ENCODE assay signal across 28 cellular contexts in genomic region chr1:201625711-201626300, GRCh38.
DNase-seq lines count a peak whose midpoint lies in the region; ATAC-seq, FAIRE-seq and TF ChIP-seq lines count a peak whose summit lies in the region.
"Had no signal": no experiment of that assay in that cellular context is flagged by ENCODE, and none has a peak within 500 bp of the region (broad histone marks: within the 10 kb centered on the region; RNA-seq: fewer than 3 reads in every experiment).

No MANE protein-coding gene starts in this region.

- TF ChIP-seq RAD21 in A549 (conservative IDR thresholded peaks at IDR 0.05 in 1 of 2, IDR thresholded peaks at IDR 0.05 in 1 of 2) = no peak
- no peak for TF ChIP-seq RAD21 in IMR-90 (IDR thresholded peaks at IDR 0.05; ENCODE audit: low read length)

- no peak overlapping the region for H3K4me3 Mint-ChIP-seq in progenitor cell of endocrine pancreas (ENCODE audit: low read depth)
- H3K4me3 Mint-ChIP-seq: activated B cell treated with CpG ODN at 0.5 μM for 24 hours; activated T-helper 17 cell treated with anti-CD3 and anti-CD28 coated beads, Interleukin-2, amount 50 U/mL, for 72 hours; central memory CD8-positive, alpha-beta T cell; mesothelial cell of epicardium; naive thymus-derived CD8-positive, alpha-beta T cell; stimulated activated naive CD8-positive, alpha-beta T cell treated with anti-CD3 and anti-CD28 coated beads, Interleukin-15, amount 100 ng/mL, for 72 hours had no signal

- peak overlapping the region; percentile 95 for H2BK120ac ChIP-seq in IMR-90 (ENCODE audit: low read depth, low read length)

- TF ChIP-seq EP300 in A549 (IDR thresholded peaks at IDR 0.05) = no peak

- H3K9me3 ChIP-seq in A549 = no peaks in the 10 kb centered on the region
- H3K9me3 ChIP-seq in IMR-90 (ENCODE audit: control insufficient read depth, insufficient read depth, low read length) = no peaks in the 10 kb centered on the region
- H3K9me3 ChIP-seq in osteoblast (ENCODE audit: low read depth, low read length) = no peaks in the 10 kb centered on the region
- H3K9me3 ChIP-seq: heart right ventricle, right lobe of liver had no signal

- no peak for TF ChIP-seq CTCF in A549 (IDR thresholded peaks at IDR 0.05)
- TF ChIP-seq CTCF in IMR-90 (conservative IDR thresholded peaks at IDR 0.05; ENCODE audit: low read depth, low read length) = no peak
- no peak for TF ChIP-seq CTCF in brain microvascular endothelial cell (IDR thresholded peaks at IDR 0.05; ENCODE audit: low read depth, low read length, missing control alignments)
- TF ChIP-seq CTCF in osteoblast (IDR thresholded peaks at IDR 0.05; ENCODE audit: extremely low read depth, low read depth, low read length) = no peak
- TF ChIP-seq CTCF in progenitor cell of endocrine pancreas (IDR thresholded peaks at IDR 0.05; ENCODE audit: unreplicated experiment) = no peak

- DNase-seq in A549 (ENCODE audit: low read depth in 1 of 2, low spot score in 1 of 2) = no peak
- DNase-seq in IMR-90 = no peak
- DNase-seq in brain microvascular endothelial cell = no peak
- DNase-seq in osteoblast (ENCODE audit: insufficient read length, low spot score, missing footprints) = peak; percentile 75
- no peak for DNase-seq in progenitor cell of endocrine pancreas (ENCODE audit: low spot score, unreplicated experiment)
- DNase-seq in Ammon's horn (ENCODE audit: low spot score) = no peak
- no peak for DNase-seq in SHP77 treated with DMSO at 0.1 percent for 48 hours (lab: John Stamatoyannopoulos, UW)
- DNase-seq: activated B cell treated with CpG ODN at 0.5 μM for 24 hours; DND-41; heart right ventricle; naive thymus-derived CD8-positive, alpha-beta T cell; NCI-H1092; NCI-H187 treated with DMSO at 0.1 percent for 48 hours; NCI-H2227 treated with DMSO at 0.1 percent for 48 hours; NCI-H748 treated with DMSO at 0.1 percent for 48 hours; right lobe of liver; stimulated activated naive CD8-positive, alpha-beta T cell treated with anti-CD3 and anti-CD28 coated beads, Interleukin-15, amount 100 ng/mL, for 72 hours; SW 1271; trophoblast cell had no signal

- H2AFZ ChIP-seq in IMR-90 (replicated peaks; ENCODE audit: low read length, poor library complexity) (no peak overlapping the region), osteoblast (ENCODE audit: low read length) (no peak overlapping the region)
- H2AFZ ChIP-seq: parathyroid adenoma had no signal

- H4K20me1 ChIP-seq in IMR-90 (ENCODE audit: insufficient read depth, low read length) = peaks cover 4% of the 10 kb centered on the region; the same call in 1 of the 2 replicates
- H4K20me1 ChIP-seq in osteoblast (ENCODE audit: insufficient read depth, low read length) = no peaks in the 10 kb centered on the region

- H3K9me3 Mint-ChIP-seq in progenitor cell of endocrine pancreas (ENCODE audit: low read depth) = no peaks in the 10 kb centered on the region
- H3K9me3 Mint-ChIP-seq: activated B cell treated with CpG ODN at 0.5 μM for 24 hours; activated naive CD4-positive, alpha-beta T cell treated with anti-CD3 and anti-CD28 coated beads, Interleukin-2, amount 50 U/mL, for 72 hours; activated T-helper 17 cell treated with anti-CD3 and anti-CD28 coated beads, Interleukin-2, amount 50 U/mL, for 72 hours; central memory CD8-positive, alpha-beta T cell; mesothelial cell of epicardium; naive thymus-derived CD8-positive, alpha-beta T cell; stimulated activated naive CD8-positive, alpha-beta T cell treated with anti-CD3 and anti-CD28 coated beads, Interleukin-15, amount 100 ng/mL, for 72 hours had no signal

- no peaks in the 10 kb centered on the region for H3K27me3 ChIP-seq in IMR-90 (ENCODE audit: control insufficient read depth, insufficient read depth, low read length)
- H3K27me3 ChIP-seq in brain microvascular endothelial cell (replicated peaks) = no peaks in the 10 kb centered on the region
- H3K27me3 ChIP-seq in osteoblast (ENCODE audit: insufficient read depth, low read length) = no peaks in the 10 kb centered on the region
- H3K27me3 ChIP-seq: heart right ventricle, right lobe of liver had no signal

- peak overlapping the region; percentile 31; the same call in 1 of the 2 replicates for H4K5ac ChIP-seq in IMR-90 (ENCODE audit: low read depth, low read length)

- peaks cover 48% of the 10 kb centered on the region for H3K79me2 ChIP-seq in osteoblast (ENCODE audit: insufficient read depth, low read length)
- H3K79me2 ChIP-seq: parathyroid adenoma had no signal

- POLR2A ChIA-PET in A549 (lab: Yijun Ruan, JAX) = interaction anchor here (1.5 to 2.1 kb wide), 3 partner anchors 23 to 28 kb away, joined by 4 to 6 read pairs (median 4); no protein-coding TSS in a partner anchor
- POLR2A ChIA-PET in IMR-90 (lab: Charles Lee; ENCODE audit: unreplicated experiment) = interaction anchor here (0.7 kb wide), 1 partner anchor 22 kb away, joined by 4 read pairs; no protein-coding TSS in a partner anchor

- 94% methylated on average over 4 of the region's 4 CpGs for WGBS in A549 (ENCODE audit: missing lambda C conversion rate)
- no CpG with 5 or more reads among the region's 4 CpGs for WGBS in IMR-90 (ENCODE audit: extremely low coverage in 2 of 2, insufficient read length in 1 of 2), 2 experiments

- CTCF ChIA-PET in A549 (lab: Yijun Ruan, JAX) (interaction anchor here (0.8 to 5.4 kb wide), 13 partner anchors 10 to 170 kb away, joined by 3 to 41 read pairs (median 4); no protein-coding TSS in a partner anchor), IMR-90 (lab: Yijun Ruan, JAX) (interaction anchor here (0.6 to 1.2 kb wide), 2 partner anchors 64 to 66 kb away, joined by 3 to 7 read pairs; no protein-coding TSS in a partner anchor)

- H3K4me3 ChIP-seq in A549 = no peak overlapping the region
- no peak overlapping the region for H3K4me3 ChIP-seq in IMR-90 (ENCODE audit: insufficient read depth, low read depth, low read length)
- H3K4me3 ChIP-seq in brain microvascular endothelial cell (ENCODE audit: low read depth, low read length) = no peak overlapping the region
- no peak overlapping the region for H3K4me3 ChIP-seq in osteoblast (ENCODE audit: insufficient read depth, low read length)
- H3K4me3 ChIP-seq: heart right ventricle, right lobe of liver had no signal

- peak overlapping the region; percentile 50 for H3K18ac ChIP-seq in IMR-90 (ENCODE audit: low read depth, low read length)

- H2BK15ac ChIP-seq in IMR-90 (ENCODE audit: low read depth, low read length) = peak overlapping the region; percentile 89; the same call in 2 of the 3 replicates

- peak overlapping the region; percentile 47; the same call in 2 of the 3 replicates for H3K4me2 ChIP-seq in A549
- no peak overlapping the region; the same call in 1 of the 2 replicates for H3K4me2 ChIP-seq in IMR-90 (ENCODE audit: low read depth, low read length)
- H3K4me2 ChIP-seq in osteoblast (ENCODE audit: insufficient read depth, low read length) = peak overlapping the region; percentile 1

- no peak overlapping the region for H2AK9ac ChIP-seq in IMR-90 (replicated peaks; ENCODE audit: low read depth, low read length, poor library complexity)

- peak overlapping the region; percentile 97 for H3K4ac ChIP-seq in IMR-90 (ENCODE audit: low read depth, low read length)

- H3K4me1 Mint-ChIP-seq in progenitor cell of endocrine pancreas (ENCODE audit: low read depth) = no peaks in the 10 kb centered on the region
- H3K4me1 Mint-ChIP-seq: activated B cell treated with CpG ODN at 0.5 μM for 24 hours; activated T-helper 17 cell treated with anti-CD3 and anti-CD28 coated beads, Interleukin-2, amount 50 U/mL, for 72 hours; central memory CD8-positive, alpha-beta T cell; naive thymus-derived CD8-positive, alpha-beta T cell; stimulated activated naive CD8-positive, alpha-beta T cell treated with anti-CD3 and anti-CD28 coated beads, Interleukin-15, amount 100 ng/mL, for 72 hours had no signal

- no TSS peak for BruUV-seq in IMR-90 (replicated peaks; lab: Mats Ljungman, UMichigan)

- H3K36me3 Mint-ChIP-seq in progenitor cell of endocrine pancreas (ENCODE audit: insufficient read depth) = no peaks in the 10 kb centered on the region
- H3K36me3 Mint-ChIP-seq: activated naive CD4-positive, alpha-beta T cell treated with anti-CD3 and anti-CD28 coated beads, Interleukin-2, amount 50 U/mL, for 72 hours; naive thymus-derived CD8-positive, alpha-beta T cell had no signal

- H4K8ac ChIP-seq in IMR-90 (ENCODE audit: low read depth in 2 of 2, low read length in 2 of 2) = peak overlapping the region; percentile 67 to 89

- peak overlapping the region; percentile 96 for H3K14ac ChIP-seq in IMR-90 (replicated peaks; ENCODE audit: low read depth, low read length)

- H2AK5ac ChIP-seq in IMR-90 (ENCODE audit: low read depth, low read length) = peak overlapping the region; percentile 96

- no peak overlapping the region for H3K27ac Mint-ChIP-seq in progenitor cell of endocrine pancreas
- H3K27ac Mint-ChIP-seq: activated B cell treated with CpG ODN at 0.5 μM for 24 hours; activated T-helper 17 cell treated with anti-CD3 and anti-CD28 coated beads, Interleukin-2, amount 50 U/mL, for 72 hours; mesothelial cell of epicardium; naive thymus-derived CD8-positive, alpha-beta T cell had no signal

- peak overlapping the region; percentile 60 for H3K56ac ChIP-seq in IMR-90 (ENCODE audit: extremely low read depth, insufficient read depth, low read length)

- intact Hi-C loops in IMR-90 (cut with micrococcal nuclease) = loop anchor here (1.0 kb wide), 3 partner anchors 21 to 67 kb away; no protein-coding TSS in a partner anchor

- peak overlapping the region; percentile 96 for H2BK20ac ChIP-seq in IMR-90 (ENCODE audit: low read depth, low read length)

- H3K36me3 ChIP-seq in IMR-90 (ENCODE audit: control insufficient read depth, insufficient read depth, low read length) = peaks cover 18% of the 10 kb centered on the region
- peaks cover 17% of the 10 kb centered on the region for H3K36me3 ChIP-seq in brain microvascular endothelial cell (replicated peaks)
- peaks cover 48% of the 10 kb centered on the region for H3K36me3 ChIP-seq in osteoblast (ENCODE audit: insufficient read depth, low read length)
- H3K36me3 ChIP-seq: right lobe of liver had no signal

- H4K91ac ChIP-seq in IMR-90 (ENCODE audit: insufficient read depth, low read depth, low read length) = peak overlapping the region; percentile 97

- peaks cover 33 to 69% of the 10 kb centered on the region in 2 experiments for H3K79me1 ChIP-seq in IMR-90 (ENCODE audit: low read depth in 1 of 2, low read length in 2 of 2)

- H3K27ac ChIP-seq in A549 = peak overlapping the region; percentile 72 to 79; a peak in 5 of 6 replicates
- H3K27ac ChIP-seq in IMR-90 (ENCODE audit: insufficient read depth, low read length) = peak overlapping the region; percentile 84
- peak overlapping the region; percentile 73 for H3K27ac ChIP-seq in brain microvascular endothelial cell
- H3K27ac ChIP-seq in osteoblast (ENCODE audit: low read depth, low read length) = peak overlapping the region; percentile 86
- H3K27ac ChIP-seq: HL-60, parathyroid adenoma, right lobe of liver had no signal

- peaks cover 35% of the 10 kb centered on the region for H3K9me1 ChIP-seq in IMR-90 (ENCODE audit: insufficient read depth, low read length)

- no peak for TF ChIP-seq POLR2A in A549 (IDR thresholded peaks at IDR 0.05; ENCODE audit: low read length)
- no peak for TF ChIP-seq POLR2A in IMR-90 (IDR thresholded peaks at IDR 0.05; ENCODE audit: low read depth, low read length)

- H3K23ac ChIP-seq in IMR-90 (ENCODE audit: low read depth, low read length) = peak overlapping the region; percentile 90

- ATAC-seq in A549 (no peak), IMR-90 (ENCODE audit: low read depth) (0 out of 2 replicates have a peak, but pooled peaks have one; percentile 8), HG03460 (IDR thresholded peaks at IDR 0.05; ENCODE audit: unreplicated experiment) (no peak)
- ATAC-seq: activated naive CD4-positive, alpha-beta T cell treated with anti-CD3 and anti-CD28 coated beads, Interleukin-2, amount 50 U/mL, for 72 hours; activated T-helper 17 cell treated with anti-CD3 and anti-CD28 coated beads, Interleukin-2, amount 50 U/mL, for 72 hours; left lobe of liver; naive thymus-derived CD8-positive, alpha-beta T cell; right lobe of liver; stimulated activated naive CD8-positive, alpha-beta T cell treated with anti-CD3 and anti-CD28 coated beads, Interleukin-15, amount 100 ng/mL, for 72 hours had no signal

- peaks cover 34% of the 10 kb centered on the region for H3K4me1 ChIP-seq in A549
- H3K4me1 ChIP-seq in IMR-90 (ENCODE audit: control insufficient read depth, insufficient read depth, low read length) = peaks cover 19% of the 10 kb centered on the region
- peaks cover 37% of the 10 kb centered on the region for H3K4me1 ChIP-seq in osteoblast (ENCODE audit: insufficient read depth, low read length)
- H3K4me1 ChIP-seq: parathyroid adenoma, right lobe of liver had no signal

- in situ Hi-C loops in IMR-90 (cut with MboI; ENCODE audit: low sequenced_read_pairs) (loop anchor here (10.0 kb wide), 1 partner anchor 61 kb away; no protein-coding TSS in a partner anchor), brain microvascular endothelial cell (cut with HindIII; ENCODE audit: low pct_ligation_motif_present, low sequenced_read_pairs) (no loop called here)

- H2BK5ac ChIP-seq in IMR-90 (ENCODE audit: low read depth, low read length, poor library complexity, severe bottlenecking) = peak overlapping the region; percentile 52

- H3K9ac ChIP-seq in IMR-90 (ENCODE audit: low read depth, low read length) = no peak overlapping the region
- H3K9ac ChIP-seq: parathyroid adenoma had no signal

- dilution Hi-C loops in IMR-90 (cut with HindIII; ENCODE audit: low sequenced_read_pairs, unreplicated experiment) = no loop called here

- H3K27me3 Mint-ChIP-seq in progenitor cell of endocrine pancreas = no peaks in the 10 kb centered on the region
- H3K27me3 Mint-ChIP-seq: activated B cell treated with CpG ODN at 0.5 μM for 24 hours; activated T-helper 17 cell treated with anti-CD3 and anti-CD28 coated beads, Interleukin-2, amount 50 U/mL, for 72 hours; central memory CD8-positive, alpha-beta T cell; naive thymus-derived CD8-positive, alpha-beta T cell; stimulated activated naive CD8-positive, alpha-beta T cell treated with anti-CD3 and anti-CD28 coated beads, Interleukin-15, amount 100 ng/mL, for 72 hours had no signal

- no peak for FAIRE-seq in A549 (lab: Jason Lieb, UNC)
- FAIRE-seq: A204.1 had no signal
